In the genomic region with DNA sequence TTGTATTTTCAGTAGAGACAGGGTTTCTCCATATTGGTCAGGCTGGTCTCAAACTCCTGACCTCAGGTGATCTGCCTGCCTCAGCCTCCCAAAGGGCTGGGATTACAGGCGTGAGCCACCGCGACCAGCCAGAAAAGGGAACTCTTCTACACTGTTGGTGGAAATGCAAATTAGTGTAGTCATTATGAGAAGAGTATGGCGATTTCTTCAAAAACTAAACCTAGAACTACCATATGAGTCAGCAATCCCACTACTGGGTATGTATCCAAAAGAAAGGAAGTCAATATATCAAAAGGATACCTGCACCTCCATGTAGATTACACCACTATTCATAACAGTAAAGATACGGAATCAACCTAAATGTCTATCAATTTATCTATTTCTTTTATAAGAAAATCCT, we compare ENCODE assay signal across 15 cellular contexts. TPM values are rescaled to one million over a fixed set of nuclear protein-coding genes. Genes with fewer than 3 reads are reported as not detected.
DNase-seq lines count a peak whose midpoint lies in the region; ATAC-seq and TF ChIP-seq lines count a peak whose summit lies in the region.
"Not testable (repeated sequence)": the region's sequence is repeated elsewhere in the genome, so short reads cannot be mapped to it uniquely, and the experiment has no call there.
"Had no signal": no experiment of that assay in that cellular context is flagged by ENCODE, and none has a peak within 500 bp of the region (broad histone marks: within the 10 kb centered on the region; RNA-seq: fewer than 3 reads in every experiment).

No MANE protein-coding gene starts in this region.

- not testable (repeated sequence) for H3K27me3 ChIP-seq in spleen (replicated peaks in 1 of 7); upper lobe of right lung

- ATAC-seq in HG02610 (IDR thresholded peaks at IDR 0.05; ENCODE audit: unreplicated experiment) (peak; percentile 44), upper lobe of right lung (peak; percentile 46)
- ATAC-seq in activated CD4-positive, alpha-beta T cell treated with anti-CD3 and anti-CD28 coated beads for 36 hours = peak; percentile 94

- not testable (repeated sequence) for TF ChIP-seq CTCF in GM12864 (IDR thresholded peaks at IDR 0.05; ENCODE audit: low read depth, low read length, missing control alignments); spleen (IDR thresholded peaks at IDR 0.05 in 8 of 11, conservative IDR thresholded peaks at IDR 0.05 in 3 of 11); upper lobe of right lung (IDR thresholded peaks at IDR 0.05)

- H3K36me3 ChIP-seq in spleen = peaks cover 0 to 34% (median 0%) of the 10 kb centered on the region in 6 donors
- not testable (repeated sequence) for H3K36me3 ChIP-seq in upper lobe of right lung

- POLR2A ChIA-PET in activated CD4-positive, alpha-beta T cell treated with anti-CD3 and anti-CD28 coated beads for 36 hours (lab: Charles Lee) = not testable (repeated sequence)

- intact Hi-C loops in activated CD4-positive, alpha-beta T cell treated with anti-CD3 and anti-CD28 coated beads for 36 hours (cut with DNase I, micrococcal nuclease); dendritic cell treated with granulocyte-macrophage colony-stimulating factor and Interleukin-4, amounts not matched to agents 40 ng/mL and 50 ng/mL, for 4 days (cut with micrococcal nuclease); spleen (cut with DNase I; ENCODE audit: low total_unique reads); upper lobe of right lung (cut with DNase I): not testable (repeated sequence)

- H3K9me3 ChIP-seq in spleen, upper lobe of right lung: not testable (repeated sequence)

- H3K36me3 Mint-ChIP-seq in activated CD4-positive, alpha-beta T cell treated with anti-CD3 and anti-CD28 coated beads for 36 hours (ENCODE audit: low read depth); dendritic cell treated with granulocyte-macrophage colony-stimulating factor and Interleukin-4, amounts not matched to agents 40 ng/mL and 50 ng/mL, for 4 days (ENCODE audit: low read depth): not testable (repeated sequence)

- peaks cover 0 to 16% (median 0%) of the 10 kb centered on the region in 6 donors for H3K4me1 ChIP-seq in spleen
- H3K4me1 ChIP-seq in upper lobe of right lung = not testable (repeated sequence)

- WGBS in spleen, 5 donors = 51 to 76% (median 65%) methylated on average over 5 of the region's 5 CpGs

- peak overlapping the region in 2 of 8 donors; percentile 34 to 38 for H3K27ac ChIP-seq in spleen
- not testable (repeated sequence) for H3K27ac ChIP-seq in upper lobe of right lung

- peak; percentile 51 for DNase-seq in GM12864 (ENCODE audit: low read depth)
- peak; percentile 52 for DNase-seq in NOMO-1 treated with DMSO at 0.1 percent for 48 hours (lab: John Stamatoyannopoulos, UW; ENCODE audit: unreplicated experiment)
- peak; percentile 33 for DNase-seq in activated CD4-positive, alpha-beta T cell treated with anti-CD3 and anti-CD28 coated beads for 36 hours
- DNase-seq in activated effector memory CD4-positive, alpha-beta T cell treated with anti-CD3 and anti-CD28 coated beads, Interleukin-2, amount 50 U/mL, for 16 hours = peak; percentile 3
- peak; percentile 13 for DNase-seq in spleen
- DNase-seq in upper lobe of right lung = not testable (repeated sequence)

- not testable (repeated sequence) for H3K9me3 Mint-ChIP-seq in activated CD4-positive, alpha-beta T cell treated with anti-CD3 and anti-CD28 coated beads for 36 hours (ENCODE audit: low read depth); dendritic cell treated with granulocyte-macrophage colony-stimulating factor and Interleukin-4, amounts not matched to agents 40 ng/mL and 50 ng/mL, for 4 days

- H3K4me1 Mint-ChIP-seq in activated CD4-positive, alpha-beta T cell treated with anti-CD3 and anti-CD28 coated beads for 36 hours = peaks cover 11% of the 10 kb centered on the region
- peaks cover 37% of the 10 kb centered on the region for H3K4me1 Mint-ChIP-seq in dendritic cell treated with granulocyte-macrophage colony-stimulating factor and Interleukin-4, amounts not matched to agents 40 ng/mL and 50 ng/mL, for 4 days (ENCODE audit: low read depth)

- not testable (repeated sequence) for TF ChIP-seq POLR2A in spleen (IDR thresholded peaks at IDR 0.05)

- not testable (repeated sequence) for H3K4me3 Mint-ChIP-seq in activated CD4-positive, alpha-beta T cell treated with anti-CD3 and anti-CD28 coated beads for 36 hours; dendritic cell treated with granulocyte-macrophage colony-stimulating factor and Interleukin-4, amounts not matched to agents 40 ng/mL and 50 ng/mL, for 4 days

- H3K27me3 Mint-ChIP-seq in activated CD4-positive, alpha-beta T cell treated with anti-CD3 and anti-CD28 coated beads for 36 hours = peaks cover 13% of the 10 kb centered on the region
- peaks cover 65% of the 10 kb centered on the region for H3K27me3 Mint-ChIP-seq in dendritic cell treated with granulocyte-macrophage colony-stimulating factor and Interleukin-4, amounts not matched to agents 40 ng/mL and 50 ng/mL, for 4 days

- H3K4me3 ChIP-seq in GM12864 (ENCODE audit: low read depth, low read length); spleen; upper lobe of right lung: not testable (repeated sequence)

- CTCF ChIA-PET in activated CD4-positive, alpha-beta T cell treated with anti-CD3 and anti-CD28 coated beads for 36 hours (lab: Charles Lee) = not testable (repeated sequence)

- H3K27ac Mint-ChIP-seq in activated CD4-positive, alpha-beta T cell treated with anti-CD3 and anti-CD28 coated beads for 36 hours = not testable (repeated sequence)
- H3K27ac Mint-ChIP-seq in dendritic cell treated with granulocyte-macrophage colony-stimulating factor and Interleukin-4, amounts not matched to agents 40 ng/mL and 50 ng/mL, for 4 days = peak overlapping the region; percentile 53

RNA-seq across cellular contexts. Expression of gene NUP62, which starts 15.3 kb away (rescaled TPM):
- total RNA-seq in activated CD4-positive, alpha-beta T cell treated with anti-CD3 and anti-CD28 coated beads for 36 hours = 100 to 1,000 TPM; 127 to 188 TPM
- total RNA-seq in spleen (10 to 100 TPM; 41.1 to 60.9 (median 51.4) TPM), upper lobe of right lung (39.3 TPM)
- 10 to 100 TPM; 17.3 to 35.1 (median 18.4) TPM for polyA plus RNA-seq in spleen

RNA-seq across cellular contexts. Expression of gene ATF5, which starts 15.6 kb away (rescaled TPM):
- total RNA-seq in activated CD4-positive, alpha-beta T cell treated with anti-CD3 and anti-CD28 coated beads for 36 hours = 10 to 100 TPM; 12.5 to 14.1 TPM
- total RNA-seq in spleen (10 to 100 TPM; 10.2 to 45.8 (median 22.8) TPM), upper lobe of right lung (14.1 TPM)
- polyA plus RNA-seq in spleen = 10 to 100 TPM; 14.6 to 36.6 (median 16.8) TPM

RNA-seq across cellular contexts. Expression of gene SIGLEC11, which starts 16.4 kb away (rescaled TPM):
- total RNA-seq in activated CD4-positive, alpha-beta T cell treated with anti-CD3 and anti-CD28 coated beads for 36 hours = not detected
- 10 to 100 TPM; 18.7 to 97.5 (median 42.8) TPM for total RNA-seq in spleen
- polyA plus RNA-seq in spleen = 10 to 100 TPM in 1 of 3 donors, 1 to 10 TPM in 2; 2.2 to 52.3 (median 7.9) TPM
- 2.5 TPM for total RNA-seq in upper lobe of right lung
- total RNA-seq: CD4-positive, CD25-positive, alpha-beta regulatory T cell; HepG2; HT-29; PC-3; RPMI7951; SK-MEL-5 had no signal
- polyA plus RNA-seq: CD4-positive, CD25-positive, alpha-beta regulatory T cell; HepG2 had no signal

RNA-seq across cellular contexts. Expression of gene IL4I1, which starts 47.9 kb away (rescaled TPM):
- 10 to 100 TPM; 21.2 to 22.2 TPM for total RNA-seq in activated CD4-positive, alpha-beta T cell treated with anti-CD3 and anti-CD28 coated beads for 36 hours
- total RNA-seq in spleen = 10 to 100 TPM in 1 of 7 donors, 1 to 10 TPM in 6; 1.1 to 20.2 (median 2.8) TPM
- 1 to 10 TPM; 3.9 to 9.3 (median 6.4) TPM for polyA plus RNA-seq in spleen
- 1.8 TPM for total RNA-seq in upper lobe of right lung
- total RNA-seq: HepG2, Right ventricle myocardium superior, SK-MEL-5 had no signal
- polyA plus RNA-seq: HepG2 had no signal

Comparison
In these comparisons a context has a peak if more than half of its experiments do, and no peak if none do; other contexts are left out.
1. ATAC-seq: peak in every context shown above with its lines; median percentile 94 in activated CD4-positive, alpha-beta T cell treated with anti-CD3 and anti-CD28 coated beads for 36 hours; 46 in upper lobe of right lung; 44 in HG02610.